16 cellular contexts compared by ENCODE assay signal in genomic region chr6:44563397-44563796, GRCh38.
DNase-seq lines count a peak whose midpoint lies in the region; ATAC-seq and TF ChIP-seq lines count a peak whose summit lies in the region.
"Had no signal": no experiment of that assay in that cellular context is flagged by ENCODE, and none has a peak within 500 bp of the region (broad histone marks: within the 10 kb centered on the region; RNA-seq: fewer than 3 reads in every experiment).

No MANE protein-coding gene starts in this region.

- peaks cover 21% of the 10 kb centered on the region for H3K4me1 ChIP-seq in SJCRH30
- no peaks in the 10 kb centered on the region for H3K4me1 ChIP-seq in upper lobe of right lung
- H3K4me1 ChIP-seq: adrenal gland had no signal

- H3K9me3 ChIP-seq in SJCRH30 (replicated peaks) (no peaks in the 10 kb centered on the region), upper lobe of right lung (no peaks in the 10 kb centered on the region)
- H3K9me3 ChIP-seq: adrenal gland, esophagus muscularis mucosa, tibial nerve had no signal

- H3K4me3 ChIP-seq in SJCRH30 (no peak overlapping the region), fibroblast of mammary gland (ENCODE audit: control insufficient read depth, low read depth, low read length) (no peak overlapping the region), skeletal muscle cell (ENCODE audit: low read depth, low read length) (no peak overlapping the region), upper lobe of right lung (no peak overlapping the region)
- H3K4me3 ChIP-seq: adrenal gland, esophagus muscularis mucosa, tibial nerve had no signal

- intact Hi-C loops in upper lobe of right lung (cut with DNase I): no loop called here

- DNase-seq in activated naive CD4-positive, alpha-beta T cell treated with Interleukin-2 at 50 U/mL for 16 hours: peak; percentile 6
- DNase-seq in activated naive CD4-positive, alpha-beta T cell (lab: John Stamatoyannopoulos, UW): no peak
- DNase-seq in SJCRH30 (peak; percentile 39 to 54), fibroblast of mammary gland (ENCODE audit: low read depth) (peak; percentile 52), skeletal muscle cell (ENCODE audit: low read depth) (peak; percentile 76), DMS153 (lab: John Stamatoyannopoulos, UW) (no peak), upper lobe of right lung (no peak), NCI-H526 treated with DMSO at 0.1 percent for 48 hours (lab: John Stamatoyannopoulos, UW) (no peak)
- DNase-seq: activated CD4-positive, alpha-beta T cell treated with anti-CD3 and anti-CD28 coated beads for 4 hours; naive thymus-derived CD4-positive, alpha-beta T cell; NK-92 treated with Interleukin-12 subunit alpha and Interleukin-12 subunit beta, amount 100 ng/mL, for 24 hours; SHP77 treated with DMSO at 0.1 percent for 48 hours; stimulated activated CD4-positive, alpha-beta T cell treated with anti-CD3 and anti-CD28 coated beads, Interleukin-2, amount 100 ng/mL, for 48 hours had no signal

- TF ChIP-seq CTCF in fibroblast of mammary gland (conservative IDR thresholded peaks at IDR 0.05; ENCODE audit: control insufficient read depth, insufficient read depth, low read depth, low read length) (no peak), upper lobe of right lung (IDR thresholded peaks at IDR 0.05) (no peak)

- no peaks in the 10 kb centered on the region for H3K27me3 ChIP-seq in SJCRH30
- H3K27me3 ChIP-seq in upper lobe of right lung: peaks cover 11% of the 10 kb centered on the region

- H3K27ac ChIP-seq in SJCRH30: no peak overlapping the region
- no peak overlapping the region for H3K27ac ChIP-seq in upper lobe of right lung
- H3K27ac ChIP-seq: adrenal gland, esophagus muscularis mucosa had no signal

- ATAC-seq in upper lobe of right lung: no peak
- ATAC-seq: naive thymus-derived CD4-positive, alpha-beta T cell had no signal

- H3K36me3 ChIP-seq in SJCRH30 (no peaks in the 10 kb centered on the region), upper lobe of right lung (no peaks in the 10 kb centered on the region)
- H3K36me3 ChIP-seq: adrenal gland, esophagus muscularis mucosa, tibial nerve had no signal

Comparison
In these comparisons a context has a peak if more than half of its experiments do, and no peak if none do; other contexts are left out.
1. DNase-seq: peak in activated naive CD4-positive, alpha-beta T cell treated with Interleukin-2 at 50 U/mL for 16 hours (single experiment), SJCRH30 (2 of 2), fibroblast of mammary gland (single experiment) and skeletal muscle cell (single experiment); none in activated naive CD4-positive, alpha-beta T cell (0 of 4), DMS153 (single experiment), upper lobe of right lung (single experiment) and NCI-H526 treated with DMSO at 0.1 percent for 48 hours (single experiment).